In genomic region chr10:87817291-87817872, GRCh38 we compare ENCODE assay signal across 7 cellular contexts. TPM values are rescaled to one million over a fixed set of nuclear protein-coding genes. Genes with fewer than 3 reads are reported as not detected.
DNase-seq lines count a peak whose midpoint lies in the region; ATAC-seq and TF ChIP-seq lines count a peak whose summit lies in the region.

No MANE protein-coding gene starts in this region.

- intact Hi-C loops in breast epithelium (cut with DNase I; ENCODE audit: low total_unique reads), result no loop called here
- intact Hi-C loops in lower lobe of right lung (cut with DNase I), result no loop called here

- H3K27me3 ChIP-seq in breast epithelium (no peaks in the 10 kb centered on the region), lower lobe of right lung (ENCODE audit: low read depth) (no peaks in the 10 kb centered on the region)

- no peaks in the 10 kb centered on the region for H3K9me3 ChIP-seq in breast epithelium
- H3K9me3 ChIP-seq in lower lobe of right lung, result no peaks in the 10 kb centered on the region

- H3K4me1 ChIP-seq in breast epithelium (no peaks in the 10 kb centered on the region), lower lobe of right lung (peaks cover 20% of the 10 kb centered on the region)

- in situ Hi-C loops in GM13977 (cut with MboI; ENCODE audit: low pct_unique_long_range_greater_than_20kb, low sequenced_read_pairs, unreplicated experiment), result no loop called here

- H3K4me3 ChIP-seq in GM12864 (ENCODE audit: low read depth, low read length) (peak overlapping the region; percentile 67), breast epithelium (peak overlapping the region; percentile 69 to 90 (median 88)), lower lobe of right lung (peak overlapping the region; percentile 83)

- TF ChIP-seq CTCF in GM12864 (IDR thresholded peaks at IDR 0.05; ENCODE audit: low read depth, low read length, missing control alignments) (no peak), breast epithelium (IDR thresholded peaks at IDR 0.05) (no peak), lower lobe of right lung (IDR thresholded peaks at IDR 0.05) (no peak), GM13977 (IDR thresholded peaks at IDR 0.05; ENCODE audit: extremely low read depth, insufficient read depth, missing control alignments) (no peak)

- ATAC-seq in GM21786 (IDR thresholded peaks at IDR 0.05; ENCODE audit: unreplicated experiment) (peak; percentile 2), lower lobe of right lung (peak; percentile 26 to 51)

- H3K27ac ChIP-seq in breast epithelium (peak overlapping the region; percentile 88 to 91), lower lobe of right lung (peak overlapping the region; percentile 88)

- TF ChIP-seq POLR2A in breast epithelium (IDR thresholded peaks at IDR 0.05), result no peak

- H3K36me3 ChIP-seq in breast epithelium, result no peaks in the 10 kb centered on the region
- peaks cover 11% of the 10 kb centered on the region for H3K36me3 ChIP-seq in lower lobe of right lung

- DNase-seq in GM12864 (ENCODE audit: low read depth), result no peak
- peak; percentile 70 for DNase-seq in NAMALWA (ENCODE audit: low spot score)
- DNase-seq in breast epithelium (ENCODE audit: low spot score in 2 of 2), result no peak
- no peak for DNase-seq in lower lobe of right lung
- DNase-seq in ureter (ENCODE audit: low spot score), result peak; percentile 42
- DNase-seq in GM13977 (ENCODE audit: low spot score), result no peak

RNA-seq across cellular contexts. Expression of gene ATAD1, which starts 0.6 kb away (rescaled TPM):
- total RNA-seq in breast epithelium, result 10 to 100 TPM; 40.6 to 49.6 (median 41.0) TPM
- 51.2 TPM for total RNA-seq in lower lobe of right lung
- 69.8 TPM for total RNA-seq in ureter

RNA-seq across cellular contexts. Expression of gene KLLN, which starts 46.0 kb away (rescaled TPM):
- total RNA-seq in breast epithelium (1 to 10 TPM in 1 of 3 donors, under 1 TPM in 2; 0.44 to 1.1 (median 0.66) TPM), lower lobe of right lung (0.71 TPM), ureter (2.1 TPM)

RNA-seq across cellular contexts. Expression of gene PTEN, which starts 46.0 kb away (rescaled TPM):
- total RNA-seq in breast epithelium (100 to 1,000 TPM; 178 to 366 (median 186) TPM), lower lobe of right lung (101 TPM), ureter (159 TPM)

Comparison
In these comparisons a context has a peak if more than half of its experiments do, and no peak if none do; other contexts are left out.
1. DNase-seq: peak in NAMALWA (single experiment) and ureter (single experiment); none in GM12864 (single experiment), breast epithelium (0 of 2), lower lobe of right lung (single experiment) and GM13977 (single experiment).
2. Peak in every context shown above with its lines, with median percentiles within 50 percentile points of each other: H3K4me3 ChIP-seq.